In genomic region chr13:109318945-109319590, GRCh38 we compare ENCODE assay signal across 34 cellular contexts.
"Had no signal": no experiment of that assay in that cellular context is flagged by ENCODE, and none has a peak within 500 bp of the region (broad histone marks: within the 10 kb centered on the region; RNA-seq: fewer than 3 reads in every experiment).

No MANE protein-coding gene starts in this region.

- DNase-seq: Karpas-422, Kasumi-1, MG63, MM.1S, MV-4-11, NCI-H1048, NCI-H1092, NCI-H1092 treated with DMSO at 0.1 percent for 48 hours, NCI-H1105, NCI-H1105 treated with DMSO at 0.1 percent for 48 hours, NCI-H1417, NCI-H1417 treated with DMSO at 0.1 percent for 48 hours, NCI-H1436, NCI-H1436 treated with DMSO at 0.1 percent for 48 hours, NCI-H146, NCI-H1694, NCI-H1694 treated with DMSO at 0.1 percent for 48 hours, NCI-H187, NCI-H187 treated with DMSO at 0.1 percent for 48 hours, NCI-H1930, NCI-H2029, NCI-H2029 treated with DMSO at 0.1 percent for 48 hours, NCI-H2081, NCI-H2081 treated with DMSO at 0.1 percent for 48 hours, NCI-H2107, NCI-H2171, NCI-H2171 treated with DMSO at 0.1 percent for 48 hours, NCI-H2227 treated with DMSO at 0.1 percent for 48 hours, NCI-H226, NCI-H345, NCI-H446, NCI-H446 treated with DMSO at 0.1 percent for 48 hours, NCI-H510A, NCI-H510A treated with DMSO at 0.1 percent for 48 hours had no signal

- H3K36me3 ChIP-seq: MG63 had no signal

- H3K4me3 ChIP-seq: MG63 had no signal

- H3K27me3 ChIP-seq: MG63 had no signal

- H3K9me3 ChIP-seq: MG63 had no signal
